ENCODE assay signal across 1 cellular context in the genomic region with DNA sequence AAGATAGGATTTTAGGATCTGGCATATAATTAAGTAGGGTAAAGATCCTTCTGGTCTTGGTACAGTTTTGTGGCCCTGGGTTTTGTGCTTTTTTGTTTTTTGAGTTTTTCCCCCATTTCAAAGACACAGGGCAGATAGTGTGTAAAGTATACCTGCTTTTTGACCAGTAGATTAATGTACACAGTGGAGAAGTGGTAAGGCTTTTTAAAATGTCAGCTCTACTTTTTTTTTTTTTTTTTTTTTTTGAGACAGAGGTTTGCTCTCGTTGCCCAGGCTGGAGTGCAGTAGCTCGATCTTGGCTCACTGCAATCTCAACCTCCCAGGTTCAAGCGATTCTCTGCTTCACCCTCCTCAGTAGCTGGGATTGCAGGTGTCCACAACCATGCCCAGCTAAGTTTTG.
TF ChIP-seq lines count a peak whose summit lies in the region.

No MANE protein-coding gene starts in this region.

TF ChIP-seq in neural cell, 6 proteins besides CTCF, POLR2A, EP300 and RAD21 (continued from another document):
- TF ChIP-seq REST (IDR thresholded peaks at IDR 0.05; ENCODE audit: borderline replicate concordance), result no peak
- TF ChIP-seq TAF1 (IDR thresholded peaks at IDR 0.05; ENCODE audit: low read depth), result no peak
- TF ChIP-seq MXI1 (conservative IDR thresholded peaks at IDR 0.05; ENCODE audit: poor library complexity, severe bottlenecking), result no peak
